6 cellular contexts compared by ENCODE assay signal in genomic region chr7:72944937-72945336, GRCh38. TPM values are rescaled to one million over a fixed set of nuclear protein-coding genes. Genes with fewer than 3 reads are reported as not detected.
"Had no signal": no experiment of that assay in that cellular context is flagged by ENCODE, and none has a peak within 500 bp of the region (broad histone marks: within the 10 kb centered on the region; RNA-seq: fewer than 3 reads in every experiment).

No MANE protein-coding gene starts in this region.

RNA-seq across cellular contexts. Expression of gene TRIM74, which starts 24.3 kb away (rescaled TPM):
- total RNA-seq: myocyte, pulmonary artery endothelial cell, right atrium auricular region, smooth muscle cell, thoracic aorta, urinary bladder had no signal
